ENCODE assay signal across 1 cellular context in the genomic region with DNA sequence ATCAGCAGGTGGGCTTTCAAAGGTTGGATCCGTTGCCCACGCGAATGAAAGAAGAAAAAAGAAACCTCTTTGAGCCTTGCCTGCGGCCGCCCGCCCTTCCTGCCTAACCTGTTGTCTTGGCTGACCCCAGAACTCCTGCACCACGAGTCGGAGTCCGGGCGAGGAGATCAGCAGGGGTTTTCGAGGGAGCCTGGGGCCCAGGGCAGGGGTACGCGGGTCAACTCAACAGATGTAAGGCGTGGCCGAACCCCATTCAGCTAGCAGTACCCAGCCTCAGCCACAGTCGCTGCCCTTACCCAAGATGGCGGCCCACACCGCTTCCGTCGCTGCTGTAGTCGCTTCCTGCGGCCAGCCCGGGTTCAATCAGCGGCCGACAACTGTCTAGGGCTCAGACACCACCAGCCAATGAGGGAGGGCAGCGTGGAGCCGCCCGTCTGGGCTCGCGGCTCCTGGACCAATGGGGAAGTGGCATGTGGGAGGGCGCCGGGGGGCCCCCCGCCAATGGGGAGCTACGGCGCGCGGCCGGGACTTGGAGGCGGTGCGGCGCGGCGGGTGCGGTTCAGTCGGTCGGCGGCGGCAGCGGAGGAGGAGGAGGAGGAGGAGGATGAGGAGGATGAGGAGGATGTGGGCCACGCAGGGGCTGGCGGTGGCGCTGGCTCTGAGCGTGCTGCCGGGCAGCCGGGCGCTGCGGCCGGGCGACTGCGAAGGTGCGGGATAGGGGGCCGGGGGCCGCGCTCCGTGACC.
TF ChIP-seq lines count a peak whose summit lies in the region.

Gene MANF (plus strand): TSS at position 562 of the 744 bp plus-strand sequence. CDS start 52 bp downstream, at position 614.

TF ChIP-seq in K562, 482 proteins besides CTCF, POLR2A, EP300 and RAD21 (continued from another document and continues in another):
- TF ChIP-seq, protein P1, sequence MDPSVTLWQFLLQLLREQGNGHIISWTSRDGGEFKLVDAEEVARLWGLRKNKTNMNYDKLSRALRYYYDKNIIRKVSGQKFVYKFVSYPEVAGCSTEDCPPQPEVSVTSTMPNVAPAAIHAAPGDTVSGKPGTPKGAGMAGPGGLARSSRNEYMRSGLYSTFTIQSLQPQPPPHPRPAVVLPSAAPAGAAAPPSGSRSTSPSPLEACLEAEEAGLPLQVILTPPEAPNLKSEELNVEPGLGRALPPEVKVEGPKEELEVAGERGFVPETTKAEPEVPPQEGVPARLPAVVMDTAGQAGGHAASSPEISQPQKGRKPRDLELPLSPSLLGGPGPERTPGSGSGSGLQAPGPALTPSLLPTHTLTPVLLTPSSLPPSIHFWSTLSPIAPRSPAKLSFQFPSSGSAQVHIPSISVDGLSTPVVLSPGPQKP (CRISPR knock-in tag; IDR thresholded peaks at IDR 0.05) = no peak
- TF ChIP-seq HNRNPLL (IDR thresholded peaks at IDR 0.05; ENCODE audit: low read depth, low read length, poor library complexity, severe bottlenecking) (peak; percentile 56), CTBP1 (IDR thresholded peaks at IDR 0.05; ENCODE audit: borderline replicate concordance) (peak; percentile 97), ZFX (CRISPR knock-in tag; IDR thresholded peaks at IDR 0.05) (peak; percentile 89), CAMTA2 (CRISPR knock-in tag; conservative IDR thresholded peaks at IDR 0.05) (no peak), CREB1 (IDR thresholded peaks at IDR 0.05) (peak; percentile 85), CREB1 (CRISPR knock-in tag; IDR thresholded peaks at IDR 0.05) (peak; percentile 90), ZNF165 (CRISPR knock-in tag; IDR thresholded peaks at IDR 0.05; ENCODE audit: borderline replicate concordance) (no peak), MNT (conservative IDR thresholded peaks at IDR 0.05) (peak; percentile 57 to 74; a peak in 3 of 4 replicates), USF2 (CRISPR knock-in tag; IDR thresholded peaks at IDR 0.05) (no peak), NR2C2 (CRISPR knock-in tag; IDR thresholded peaks at IDR 0.05) (no peak; the same call in 1 of the 2 replicates), NR2C2 (tag; IDR thresholded peaks at IDR 0.05) (peak; percentile 85), HBP1 (CRISPR knock-in tag; IDR thresholded peaks at IDR 0.05) (no peak), SMAD3 (CRISPR knock-in tag; conservative IDR thresholded peaks at IDR 0.05) (no peak), ETV5 (CRISPR knock-in tag; IDR thresholded peaks at IDR 0.05; ENCODE audit: low read depth) (no peak), NR0B1 (IDR thresholded peaks at IDR 0.05; ENCODE audit: partially characterized antibody) (no peak), IRF2 (CRISPR knock-in tag; IDR thresholded peaks at IDR 0.05) (no peak), KDM5B (IDR thresholded peaks at IDR 0.05; ENCODE audit: insufficient replicate concordance, low read depth, low read length) (peak; percentile 72), MEF2A (IDR thresholded peaks at IDR 0.05; ENCODE audit: control insufficient read depth, low read depth, low read length) (no peak), KLF1 (tag; IDR thresholded peaks at IDR 0.05) (no peak), ZBTB17 (CRISPR knock-in tag; IDR thresholded peaks at IDR 0.05) (no peak), TAF1 (IDR thresholded peaks at IDR 0.05; ENCODE audit: control insufficient read depth, extremely low read depth, insufficient read depth, low read length, severe bottlenecking) (peak; percentile 61), DEAF1 (CRISPR knock-in tag; IDR thresholded peaks at IDR 0.05) (no peak), SRSF1 (IDR thresholded peaks at IDR 0.05; ENCODE audit: low read depth, low read length) (no peak), TFAP4 (CRISPR knock-in tag; IDR thresholded peaks at IDR 0.05; ENCODE audit: borderline replicate concordance) (peak; percentile 84), KDM2B (CRISPR knock-in tag; IDR thresholded peaks at IDR 0.05) (no peak), GMEB1 (CRISPR knock-in tag; IDR thresholded peaks at IDR 0.05) (peak; percentile 68), ZFP91 (CRISPR knock-in tag; IDR thresholded peaks at IDR 0.05) (no peak), FIP1L1 (IDR thresholded peaks at IDR 0.05; ENCODE audit: low read depth, low read length, poor library complexity, severe bottlenecking) (peak; percentile 55), HNRNPUL1 (IDR thresholded peaks at IDR 0.05; ENCODE audit: low read length) (no peak), YY1 (IDR thresholded peaks at IDR 0.05; ENCODE audit: borderline replicate concordance in 1 of 3, control insufficient read depth in 1 of 3, extremely low read depth in 1 of 3, insufficient read depth in 3 of 3, insufficient read length in 1 of 3, insufficient replicate concordance in 2 of 3, low read depth in 1 of 3, low read length in 2 of 3) (peak; percentile 96 to 99 (median 98)), ZNF644 (tag; IDR thresholded peaks at IDR 0.05; ENCODE audit: low read depth) (no peak), HNRNPL (IDR thresholded peaks at IDR 0.05; ENCODE audit: low read depth, low read length) (no peak)
- TF ChIP-seq, protein P2, sequence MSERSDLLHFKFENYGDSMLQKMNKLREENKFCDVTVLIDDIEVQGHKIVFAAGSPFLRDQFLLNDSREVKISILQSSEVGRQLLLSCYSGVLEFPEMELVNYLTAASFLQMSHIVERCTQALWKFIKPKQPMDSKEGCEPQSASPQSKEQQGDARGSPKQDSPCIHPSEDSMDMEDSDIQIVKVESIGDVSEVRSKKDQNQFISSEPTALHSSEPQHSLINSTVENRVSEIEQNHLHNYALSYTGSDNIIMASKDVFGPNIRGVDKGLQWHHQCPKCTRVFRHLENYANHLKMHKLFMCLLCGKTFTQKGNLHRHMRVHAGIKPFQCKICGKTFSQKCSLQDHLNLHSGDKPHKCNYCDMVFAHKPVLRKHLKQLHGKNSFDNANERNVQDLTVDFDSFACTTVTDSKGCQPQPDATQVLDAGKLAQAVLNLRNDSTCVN (CRISPR knock-in tag; IDR thresholded peaks at IDR 0.05) = no peak
- TF ChIP-seq, protein P3, sequence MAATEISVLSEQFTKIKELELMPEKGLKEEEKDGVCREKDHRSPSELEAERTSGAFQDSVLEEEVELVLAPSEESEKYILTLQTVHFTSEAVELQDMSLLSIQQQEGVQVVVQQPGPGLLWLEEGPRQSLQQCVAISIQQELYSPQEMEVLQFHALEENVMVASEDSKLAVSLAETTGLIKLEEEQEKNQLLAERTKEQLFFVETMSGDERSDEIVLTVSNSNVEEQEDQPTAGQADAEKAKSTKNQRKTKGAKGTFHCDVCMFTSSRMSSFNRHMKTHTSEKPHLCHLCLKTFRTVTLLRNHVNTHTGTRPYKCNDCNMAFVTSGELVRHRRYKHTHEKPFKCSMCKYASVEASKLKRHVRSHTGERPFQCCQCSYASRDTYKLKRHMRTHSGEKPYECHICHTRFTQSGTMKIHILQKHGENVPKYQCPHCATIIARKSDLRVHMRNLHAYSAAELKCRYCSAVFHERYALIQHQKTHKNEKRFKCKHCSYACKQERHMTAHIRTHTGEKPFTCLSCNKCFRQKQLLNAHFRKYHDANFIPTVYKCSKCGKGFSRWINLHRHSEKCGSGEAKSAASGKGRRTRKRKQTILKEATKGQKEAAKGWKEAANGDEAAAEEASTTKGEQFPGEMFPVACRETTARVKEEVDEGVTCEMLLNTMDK (IDR thresholded peaks at IDR 0.05; ENCODE audit: borderline replicate concordance, insufficient read depth, low read depth, low read length, poor library complexity, severe bottlenecking) = no peak
- TF ChIP-seq, protein P4, sequence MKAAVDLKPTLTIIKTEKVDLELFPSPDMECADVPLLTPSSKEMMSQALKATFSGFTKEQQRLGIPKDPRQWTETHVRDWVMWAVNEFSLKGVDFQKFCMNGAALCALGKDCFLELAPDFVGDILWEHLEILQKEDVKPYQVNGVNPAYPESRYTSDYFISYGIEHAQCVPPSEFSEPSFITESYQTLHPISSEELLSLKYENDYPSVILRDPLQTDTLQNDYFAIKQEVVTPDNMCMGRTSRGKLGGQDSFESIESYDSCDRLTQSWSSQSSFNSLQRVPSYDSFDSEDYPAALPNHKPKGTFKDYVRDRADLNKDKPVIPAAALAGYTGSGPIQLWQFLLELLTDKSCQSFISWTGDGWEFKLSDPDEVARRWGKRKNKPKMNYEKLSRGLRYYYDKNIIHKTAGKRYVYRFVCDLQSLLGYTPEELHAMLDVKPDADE (conservative IDR thresholded peaks at IDR 0.05; ENCODE audit: control insufficient read depth, low read depth, low read length) = peak; percentile 42; the same call in 1 of the 2 replicates
